Comparison of ENCODE assay signal across 1 cellular context in genomic region chr12:6202331-6202730, GRCh38.
TF ChIP-seq lines count a peak whose summit lies in the region.

No MANE protein-coding gene starts in this region.

TF ChIP-seq in GM23338, 12 proteins besides CTCF, POLR2A, EP300 and RAD21 (continued from another document):
- TF ChIP-seq ZNF462 (CRISPR knock-in tag; IDR thresholded peaks at IDR 0.05) (no peak), ZNF331 (CRISPR knock-in tag; IDR thresholded peaks at IDR 0.05; ENCODE audit: low read depth) (no peak), STAT1 (IDR thresholded peaks at IDR 0.05; ENCODE audit: unreplicated experiment) (no peak), NANOG (IDR thresholded peaks at IDR 0.05; ENCODE audit: borderline replicate concordance) (no peak), EZH2phosphoT487 (IDR thresholded peaks at IDR 0.05; ENCODE audit: unreplicated experiment) (no peak), JUNB (IDR thresholded peaks at IDR 0.05; ENCODE audit: unreplicated experiment) (no peak), EZH2 (IDR thresholded peaks at IDR 0.05; ENCODE audit: low read depth, unreplicated experiment) (no peak)
